ENCODE assay signal across 8 cellular contexts in the genomic region with DNA sequence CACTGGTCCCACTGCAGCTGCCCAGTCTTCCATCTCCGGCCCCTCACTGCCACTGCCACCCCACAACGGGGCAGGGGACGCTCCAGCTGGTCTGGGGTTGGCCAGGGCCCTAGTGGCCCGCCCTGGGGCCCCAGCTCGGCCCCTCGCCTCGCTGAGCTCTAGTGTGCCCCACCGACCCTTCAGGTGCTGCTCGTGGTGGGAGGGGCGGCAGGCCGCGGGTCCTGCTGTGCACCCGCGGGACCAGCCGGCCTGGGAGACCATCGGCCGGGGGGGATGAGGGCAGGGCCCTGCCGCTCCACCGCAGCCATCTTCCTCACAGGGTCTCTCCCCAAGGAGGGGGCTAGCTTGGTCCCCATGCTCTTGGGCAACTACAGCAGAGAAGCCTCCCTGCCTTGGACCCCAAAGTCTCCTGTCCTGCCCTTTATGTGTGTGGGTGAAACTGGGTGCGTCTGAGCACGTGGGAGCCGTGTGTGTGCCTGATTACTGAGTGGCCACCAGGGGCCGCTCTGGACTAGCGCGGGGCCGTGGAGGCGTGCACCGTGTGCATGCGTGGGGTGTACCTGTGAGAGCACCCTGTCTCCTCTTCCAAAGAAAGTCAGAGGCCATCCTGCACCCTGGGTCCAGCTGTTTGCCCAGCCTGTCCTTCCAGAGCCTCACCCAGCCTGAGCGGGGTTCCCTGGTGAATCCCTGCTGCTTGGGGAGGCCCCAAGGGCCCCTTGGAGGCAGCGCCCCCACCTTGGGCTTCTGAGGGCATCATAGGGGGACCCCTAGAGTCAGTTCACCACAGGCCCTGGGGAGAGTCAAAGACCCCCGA. TPM values are rescaled to one million over a fixed set of nuclear protein-coding genes. Genes with fewer than 3 reads are reported as not detected.
DNase-seq lines count a peak whose midpoint lies in the region; ATAC-seq and TF ChIP-seq lines count a peak whose summit lies in the region.

No MANE protein-coding gene starts in this region.

- no peak overlapping the region for H3K4me3 Mint-ChIP-seq in activated CD4-positive, alpha-beta T cell treated with anti-CD3 and anti-CD28 coated beads, Interleukin-2, amount 10 ng/mL, durations not matched to agents 24 days and 14 days
- no peak overlapping the region for H3K4me3 Mint-ChIP-seq in memory B cell

- no peaks in the 10 kb centered on the region for H3K4me1 Mint-ChIP-seq in activated CD4-positive, alpha-beta T cell treated with anti-CD3 and anti-CD28 coated beads, Interleukin-2, amount 10 ng/mL, durations not matched to agents 24 days and 14 days
- H3K4me1 Mint-ChIP-seq in memory B cell: peaks cover 13% of the 10 kb centered on the region

- H3K27me3 Mint-ChIP-seq in activated CD4-positive, alpha-beta T cell treated with anti-CD3 and anti-CD28 coated beads, Interleukin-2, amount 10 ng/mL, durations not matched to agents 24 days and 14 days: no peaks in the 10 kb centered on the region
- H3K27me3 Mint-ChIP-seq in memory B cell: peaks cover 15% of the 10 kb centered on the region

- no peaks in the 10 kb centered on the region for H3K9me3 Mint-ChIP-seq in activated CD4-positive, alpha-beta T cell treated with anti-CD3 and anti-CD28 coated beads, Interleukin-2, amount 10 ng/mL, durations not matched to agents 24 days and 14 days
- H3K9me3 Mint-ChIP-seq in memory B cell: no peaks in the 10 kb centered on the region

- H3K36me3 Mint-ChIP-seq in activated CD4-positive, alpha-beta T cell treated with anti-CD3 and anti-CD28 coated beads, Interleukin-2, amount 10 ng/mL, durations not matched to agents 24 days and 14 days (ENCODE audit: low read depth): no peaks in the 10 kb centered on the region
- no peaks in the 10 kb centered on the region for H3K36me3 Mint-ChIP-seq in memory B cell

- H3K27ac Mint-ChIP-seq in activated CD4-positive, alpha-beta T cell treated with anti-CD3 and anti-CD28 coated beads, Interleukin-2, amount 10 ng/mL, durations not matched to agents 24 days and 14 days: no peak overlapping the region
- H3K27ac Mint-ChIP-seq in memory B cell: peak overlapping the region; percentile 31

- TF ChIP-seq CTCF in coronary artery (IDR thresholded peaks at IDR 0.05): peak; percentile 18

- no peak overlapping the region for H3K27ac ChIP-seq in coronary artery

- DNase-seq in ELR (ENCODE audit: low read depth): peak; percentile 56
- DNase-seq in NAMALWA (ENCODE audit: low spot score): peak; percentile 71
- peak; percentile 83 for DNase-seq in activated CD4-positive, alpha-beta T cell treated with anti-CD3 and anti-CD28 coated beads, Interleukin-2, amount 10 ng/mL, durations not matched to agents 24 days and 14 days
- no peak for DNase-seq in coronary artery (ENCODE audit: low spot score)
- peak; percentile 37 to 38 for DNase-seq in memory B cell (ENCODE audit: low spot score in 2 of 2)
- DNase-seq in stimulated activated CD8-positive, alpha-beta memory T cell treated with anti-CD3 and anti-CD28 coated beads, Interleukin-7, amount 100 ng/mL, for 24 hours (ENCODE audit: low read depth): peak; percentile 6
- DNase-seq in NCI-H2081 treated with DMSO at 0.1 percent for 48 hours (lab: John Stamatoyannopoulos, UW): no peak

- intact Hi-C loops in activated CD4-positive, alpha-beta T cell treated with anti-CD3 and anti-CD28 coated beads, Interleukin-2, amount 10 ng/mL, durations not matched to agents 24 days and 14 days (cut with micrococcal nuclease): no loop called here

- H3K4me3 ChIP-seq in coronary artery: peak overlapping the region; percentile 44

- peak; percentile 92 for ATAC-seq in memory B cell (ENCODE audit: low read depth)
- ATAC-seq in HG02642 (IDR thresholded peaks at IDR 0.05; ENCODE audit: poor library complexity, unreplicated experiment): no peak

RNA-seq across cellular contexts. Expression of a gene that starts 6.0 kb away (rescaled TPM):
- total RNA-seq in activated CD4-positive, alpha-beta T cell treated with anti-CD3 and anti-CD28 coated beads, Interleukin-2, amount 10 ng/mL, durations not matched to agents 24 days and 14 days: not detected in 2 replicates

RNA-seq across cellular contexts. Expression of a gene that starts 51.4 kb away (rescaled TPM):
- total RNA-seq in activated CD4-positive, alpha-beta T cell treated with anti-CD3 and anti-CD28 coated beads, Interleukin-2, amount 10 ng/mL, durations not matched to agents 24 days and 14 days: 37.7 and 40.3 TPM in 2 replicates

RNA-seq across cellular contexts. Expression of a gene that starts 59.4 kb away (rescaled TPM):
- total RNA-seq in activated CD4-positive, alpha-beta T cell treated with anti-CD3 and anti-CD28 coated beads, Interleukin-2, amount 10 ng/mL, durations not matched to agents 24 days and 14 days: 0.17 and 0.21 TPM in 2 replicates

Comparison
In these comparisons a context has a peak if more than half of its experiments do, and no peak if none do; other contexts are left out.
1. DNase-seq: peak in ELR (single experiment), NAMALWA (single experiment), activated CD4-positive, alpha-beta T cell treated with anti-CD3 and anti-CD28 coated beads, Interleukin-2, amount 10 ng/mL, durations not matched to agents 24 days and 14 days (single experiment), memory B cell (2 of 2) and stimulated activated CD8-positive, alpha-beta memory T cell treated with anti-CD3 and anti-CD28 coated beads, Interleukin-7, amount 100 ng/mL, for 24 hours (single experiment); none in coronary artery (single experiment) and NCI-H2081 treated with DMSO at 0.1 percent for 48 hours (single experiment).